In genomic region chr16:25413133-25413532, GRCh38 we compare ENCODE assay signal across 21 cellular contexts.
"Had no signal": no experiment of that assay in that cellular context is flagged by ENCODE, and none has a peak within 500 bp of the region (broad histone marks: within the 10 kb centered on the region; RNA-seq: fewer than 3 reads in every experiment).

No MANE protein-coding gene starts in this region.

- H3K4me3 ChIP-seq: coronary artery, dorsolateral prefrontal cortex, esophagus muscularis mucosa, gastroesophageal sphincter, heart left ventricle, left ventricle myocardium inferior, lower lobe of right lung, mucosa of descending colon had no signal

- H3K4me1 ChIP-seq: esophagus muscularis mucosa, foreskin keratinocyte, gastroesophageal sphincter, heart left ventricle, left ventricle myocardium inferior, lower lobe of right lung had no signal

- H3K9me3 ChIP-seq: esophagus muscularis mucosa, gastroesophageal sphincter, heart left ventricle, left ventricle myocardium inferior, lower lobe of right lung, mucosa of descending colon had no signal

- DNase-seq: dermis blood vessel endothelial cell; dorsolateral prefrontal cortex; effector CD4-positive, alpha-beta T cell; effector memory CD4-positive, alpha-beta T cell; foreskin keratinocyte; heart left ventricle; hippocampal formation; left cardiac atrium; left ventricle myocardium inferior; lower lobe of right lung; mesenchymal stem cell; mucosa of descending colon; naive B cell had no signal

- H3K27ac ChIP-seq: coronary artery, dorsolateral prefrontal cortex, esophagus muscularis mucosa, foreskin keratinocyte, gastroesophageal sphincter, heart left ventricle, left ventricle myocardium inferior, lower lobe of right lung had no signal

- ATAC-seq: foreskin keratinocyte, gastroesophageal sphincter, heart left ventricle, left cardiac atrium, lower lobe of right lung, mucosa of descending colon had no signal

- H3K27me3 ChIP-seq: dorsolateral prefrontal cortex, foreskin keratinocyte, gastroesophageal sphincter, heart left ventricle had no signal

- H3K36me3 ChIP-seq: esophagus muscularis mucosa, gastroesophageal sphincter, heart left ventricle, left ventricle myocardium inferior, lower lobe of right lung had no signal

- FAIRE-seq: colon, endothelial cell of umbilical vein, frontal cortex, islet of Langerhans, keratinocyte had no signal
